In genomic region chr22:42990131-42990838, GRCh38 we compare ENCODE assay signal across 9 cellular contexts. TPM values are rescaled to one million over a fixed set of nuclear protein-coding genes. Genes with fewer than 3 reads are reported as not detected.
DNase-seq lines count a peak whose midpoint lies in the region; ATAC-seq, FAIRE-seq and TF ChIP-seq lines count a peak whose summit lies in the region.
"Had no signal": no experiment of that assay in that cellular context is flagged by ENCODE, and none has a peak within 500 bp of the region (broad histone marks: within the 10 kb centered on the region; RNA-seq: fewer than 3 reads in every experiment).

No MANE protein-coding gene starts in this region.

- FAIRE-seq in H54 (lab: Jason Lieb, UNC) (peak; percentile 84), keratinocyte (lab: Jason Lieb, UNC) (peak; percentile 100)

- ATAC-seq in GM21619 (IDR thresholded peaks at IDR 0.05; ENCODE audit: unreplicated experiment), result no peak

- H3K9me1 ChIP-seq in keratinocyte (ENCODE audit: control insufficient read depth, extremely low read depth, insufficient read depth, low read length), result peaks cover 7% of the 10 kb centered on the region

- no peak for TF ChIP-seq POLR2A in H54 (IDR thresholded peaks at IDR 0.05; ENCODE audit: low read depth, low read length)

- peaks cover 13% of the 10 kb centered on the region for H4K20me1 ChIP-seq in keratinocyte (ENCODE audit: control insufficient read depth, extremely low read depth, insufficient read depth, low read length)

- no peaks in the 10 kb centered on the region for H3K9me3 ChIP-seq in keratinocyte (ENCODE audit: control insufficient read depth, low read depth, low read length)

- H3K27ac ChIP-seq in keratinocyte (ENCODE audit: control insufficient read depth, insufficient read depth, low read length), result peak overlapping the region; percentile 46

- dilution Hi-C loops in keratinocyte (cut with MboI; ENCODE audit: extremely low pct_ligation_motif_present, low sequenced_read_pairs), result no loop called here

- TF ChIP-seq CTCF in WI38 (IDR thresholded peaks at IDR 0.05; ENCODE audit: low read depth, low read length) (peak; percentile 36; the same call in 1 of the 2 replicates), keratinocyte (optimal IDR thresholded peaks at IDR 0.05 in 1 of 3, IDR thresholded peaks at IDR 0.05 in 1 of 3, conservative IDR thresholded peaks at IDR 0.05 in 1 of 3; ENCODE audit: extremely low read depth in 1 of 3, insufficient read depth in 2 of 3, low read length in 3 of 3) (peak; percentile 51 to 72 (median 55))

- peak overlapping the region; percentile 55 for H3K4me2 ChIP-seq in keratinocyte (ENCODE audit: control insufficient read depth, extremely low read depth, insufficient read depth, low read depth, low read length)

- DNase-seq in 8988T (peak; percentile 48), H54 (ENCODE audit: insufficient read length, low spot score) (peak; percentile 58), keratinocyte (ENCODE audit: low read depth, low spot score) (peak; percentile 69), SK-N-DZ (ENCODE audit: low spot score) (no peak), NCI-H510A treated with DMSO at 0.1 percent for 48 hours (lab: John Stamatoyannopoulos, UW) (no peak), SHP77 treated with DMSO at 0.1 percent for 48 hours (lab: John Stamatoyannopoulos, UW) (no peak)
- DNase-seq: activated T-cell treated with anti-CD3 and anti-CD28 coated beads, Interleukin-2, amount 50 U/mL, for 48 hours had no signal

- H2AFZ ChIP-seq in keratinocyte (ENCODE audit: control insufficient read depth, low read length), result no peak overlapping the region

- H3K4me1 ChIP-seq in keratinocyte (ENCODE audit: control insufficient read depth, extremely low read depth, insufficient read depth, low read length), result peaks cover 41% of the 10 kb centered on the region

- no peak overlapping the region for H3K9ac ChIP-seq in keratinocyte (ENCODE audit: control insufficient read depth, extremely low read depth, insufficient read depth, low read length)

- H3K4me3 ChIP-seq in WI38 (ENCODE audit: low read depth, low read length) (no peak overlapping the region), keratinocyte (ENCODE audit: control insufficient read depth in 2 of 3, extremely low read depth in 1 of 3, insufficient read depth in 2 of 3, low read depth in 1 of 3, low read length in 3 of 3) (no peak overlapping the region)

- H3K27me3 ChIP-seq in keratinocyte (ENCODE audit: control insufficient read depth, extremely low read depth, insufficient read depth, low read length), result no peaks in the 10 kb centered on the region

- no peaks in the 10 kb centered on the region for H3K36me3 ChIP-seq in keratinocyte (ENCODE audit: control insufficient read depth in 2 of 2, extremely low read depth in 1 of 2, insufficient read depth in 2 of 2, low read length in 2 of 2)

- peaks cover 79% of the 10 kb centered on the region for H3K79me2 ChIP-seq in keratinocyte (ENCODE audit: control insufficient read depth, insufficient read depth, low read length)

RNA-seq across cellular contexts. Expression of gene PACSIN2, which starts 24.7 kb away (rescaled TPM):
- 50.7 to 57.2 TPM (median 55.5 TPM) in 3 replicates for polyA plus RNA-seq in keratinocyte
- polyA plus RNA-seq in keratinocyte (2011; ENCODE audit: low read depth), result 69.6 TPM
- 41.3 and 48.2 TPM in 2 replicates for polyA plus RNA-seq in keratinocyte (2011; cell fraction: cytosol; rRNA removed)
- 72.4 and 73.4 TPM in 2 replicates for polyA plus RNA-seq in keratinocyte (2011; cell fraction: nucleus; rRNA removed)
- polyA plus RNA-seq in keratinocyte (2012; ENCODE audit: low replicate concordance), result 25.5 and 45.1 TPM in 2 replicates
- polyA minus RNA-seq in keratinocyte, result 29.4 to 42.1 TPM (median 36.9 TPM) in 3 replicates
- 27.2 TPM for polyA minus RNA-seq in keratinocyte (2011; cell fraction: cytosol; rRNA and poly(A)+ RNA removed)
- polyA minus RNA-seq in keratinocyte (2011; cell fraction: nucleus; rRNA and poly(A)+ RNA removed), result 27.2 and 40.8 TPM in 2 replicates
- 62.1 and 66.5 TPM in 2 replicates for polyA plus RNA-seq in SK-N-DZ (2014; cell fraction: cytosol; rRNA removed)
- 58.8 and 64.4 TPM in 2 replicates for polyA plus RNA-seq in SK-N-DZ (2014; cell fraction: nucleus; rRNA removed)

Comparison
In these comparisons a context has a peak if more than half of its experiments do, and no peak if none do; other contexts are left out.
1. DNase-seq: peak in 8988T (single experiment), H54 (single experiment) and keratinocyte (single experiment); none in SK-N-DZ (single experiment), NCI-H510A treated with DMSO at 0.1 percent for 48 hours (single experiment) and SHP77 treated with DMSO at 0.1 percent for 48 hours (single experiment).